Comparison of ENCODE assay signal across 1 cellular context in the genomic region with DNA sequence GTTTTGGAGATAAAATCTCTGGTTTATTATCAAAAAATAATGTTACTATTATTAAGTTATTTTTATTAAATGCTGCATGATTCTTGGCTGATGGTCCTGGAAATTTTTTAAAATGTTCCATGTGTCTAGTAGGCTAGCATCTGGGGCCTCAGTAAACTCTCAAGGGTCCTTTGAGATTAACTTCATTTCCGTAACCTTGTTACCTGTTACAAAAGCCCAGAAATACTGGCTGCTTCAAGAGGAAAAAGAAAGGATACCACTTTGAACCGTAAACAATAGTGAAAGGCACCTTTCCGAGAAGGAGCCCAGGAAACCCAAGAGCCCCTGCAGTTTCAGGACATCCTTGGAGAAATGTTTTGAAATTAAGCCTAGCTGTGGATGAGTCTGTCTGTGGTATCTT.
TF ChIP-seq lines count a peak whose summit lies in the region.

No MANE protein-coding gene starts in this region.

TF ChIP-seq in GM23338, 12 proteins besides CTCF, POLR2A, EP300 and RAD21 (continued from another document):
- TF ChIP-seq, protein P1, sequence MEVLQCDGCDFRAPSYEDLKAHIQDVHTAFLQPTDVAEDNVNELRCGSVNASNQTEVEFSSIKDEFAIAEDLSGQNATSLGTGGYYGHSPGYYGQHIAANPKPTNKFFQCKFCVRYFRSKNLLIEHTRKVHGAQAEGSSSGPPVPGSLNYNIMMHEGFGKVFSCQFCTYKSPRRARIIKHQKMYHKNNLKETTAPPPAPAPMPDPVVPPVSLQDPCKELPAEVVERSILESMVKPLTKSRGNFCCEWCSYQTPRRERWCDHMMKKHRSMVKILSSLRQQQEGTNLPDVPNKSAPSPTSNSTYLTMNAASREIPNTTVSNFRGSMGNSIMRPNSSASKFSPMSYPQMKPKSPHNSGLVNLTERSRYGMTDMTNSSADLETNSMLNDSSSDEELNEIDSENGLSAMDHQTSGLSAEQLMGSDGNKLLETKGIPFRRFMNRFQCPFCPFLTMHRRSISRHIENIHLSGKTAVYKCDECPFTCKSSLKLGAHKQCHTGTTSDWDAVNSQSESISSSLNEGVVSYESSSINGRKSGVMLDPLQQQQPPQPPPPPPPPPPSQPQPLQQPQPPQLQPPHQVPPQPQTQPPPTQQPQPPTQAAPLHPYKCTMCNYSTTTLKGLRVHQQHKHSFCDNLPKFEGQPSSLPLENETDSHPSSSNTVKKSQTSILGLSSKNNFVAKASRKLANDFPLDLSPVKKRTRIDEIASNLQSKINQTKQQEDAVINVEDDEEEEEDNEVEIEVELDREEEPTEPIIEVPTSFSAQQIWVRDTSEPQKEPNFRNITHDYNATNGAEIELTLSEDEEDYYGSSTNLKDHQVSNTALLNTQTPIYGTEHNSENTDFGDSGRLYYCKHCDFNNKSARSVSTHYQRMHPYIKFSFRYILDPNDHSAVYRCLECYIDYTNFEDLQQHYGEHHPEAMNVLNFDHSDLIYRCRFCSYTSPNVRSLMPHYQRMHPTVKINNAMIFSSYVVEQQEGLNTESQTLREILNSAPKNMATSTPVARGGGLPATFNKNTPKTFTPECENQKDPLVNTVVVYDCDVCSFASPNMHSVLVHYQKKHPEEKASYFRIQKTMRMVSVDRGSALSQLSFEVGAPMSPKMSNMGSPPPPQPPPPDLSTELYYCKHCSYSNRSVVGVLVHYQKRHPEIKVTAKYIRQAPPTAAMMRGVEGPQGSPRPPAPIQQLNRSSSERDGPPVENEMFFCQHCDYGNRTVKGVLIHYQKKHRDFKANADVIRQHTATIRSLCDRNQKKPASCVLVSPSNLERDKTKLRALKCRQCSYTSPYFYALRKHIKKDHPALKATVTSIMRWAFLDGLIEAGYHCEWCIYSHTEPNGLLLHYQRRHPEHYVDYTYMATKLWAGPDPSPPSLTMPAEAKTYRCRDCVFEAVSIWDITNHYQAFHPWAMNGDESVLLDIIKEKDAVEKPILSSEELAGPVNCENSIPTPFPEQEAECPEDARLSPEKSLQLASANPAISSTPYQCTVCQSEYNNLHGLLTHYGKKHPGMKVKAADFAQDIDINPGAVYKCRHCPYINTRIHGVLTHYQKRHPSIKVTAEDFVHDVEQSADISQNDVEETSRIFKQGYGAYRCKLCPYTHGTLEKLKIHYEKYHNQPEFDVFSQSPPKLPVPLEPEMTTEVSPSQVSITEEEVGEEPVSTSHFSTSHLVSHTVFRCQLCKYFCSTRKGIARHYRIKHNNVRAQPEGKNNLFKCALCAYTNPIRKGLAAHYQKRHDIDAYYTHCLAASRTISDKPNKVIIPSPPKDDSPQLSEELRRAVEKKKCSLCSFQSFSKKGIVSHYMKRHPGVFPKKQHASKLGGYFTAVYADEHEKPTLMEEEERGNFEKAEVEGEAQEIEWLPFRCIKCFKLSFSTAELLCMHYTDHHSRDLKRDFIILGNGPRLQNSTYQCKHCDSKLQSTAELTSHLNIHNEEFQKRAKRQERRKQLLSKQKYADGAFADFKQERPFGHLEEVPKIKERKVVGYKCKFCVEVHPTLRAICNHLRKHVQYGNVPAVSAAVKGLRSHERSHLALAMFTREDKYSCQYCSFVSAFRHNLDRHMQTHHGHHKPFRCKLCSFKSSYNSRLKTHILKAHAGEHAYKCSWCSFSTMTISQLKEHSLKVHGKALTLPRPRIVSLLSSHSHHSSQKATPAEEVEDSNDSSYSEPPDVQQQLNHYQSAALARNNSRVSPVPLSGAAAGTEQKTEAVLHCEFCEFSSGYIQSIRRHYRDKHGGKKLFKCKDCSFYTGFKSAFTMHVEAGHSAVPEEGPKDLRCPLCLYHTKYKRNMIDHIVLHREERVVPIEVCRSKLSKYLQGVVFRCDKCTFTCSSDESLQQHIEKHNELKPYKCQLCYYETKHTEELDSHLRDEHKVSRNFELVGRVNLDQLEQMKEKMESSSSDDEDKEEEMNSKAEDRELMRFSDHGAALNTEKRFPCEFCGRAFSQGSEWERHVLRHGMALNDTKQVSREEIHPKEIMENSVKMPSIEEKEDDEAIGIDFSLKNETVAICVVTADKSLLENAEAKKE (CRISPR knock-in tag; IDR thresholded peaks at IDR 0.05) = no peak
- TF ChIP-seq CREB1 (CRISPR knock-in tag; IDR thresholded peaks at IDR 0.05; ENCODE audit: low read depth) (no peak), ZNF331 (CRISPR knock-in tag; IDR thresholded peaks at IDR 0.05; ENCODE audit: low read depth) (no peak), JUNB (IDR thresholded peaks at IDR 0.05; ENCODE audit: unreplicated experiment) (no peak), STAT1 (IDR thresholded peaks at IDR 0.05; ENCODE audit: unreplicated experiment) (no peak), EZH2 (IDR thresholded peaks at IDR 0.05; ENCODE audit: low read depth, unreplicated experiment) (no peak), EZH2phosphoT487 (IDR thresholded peaks at IDR 0.05; ENCODE audit: unreplicated experiment) (no peak), NANOG (IDR thresholded peaks at IDR 0.05; ENCODE audit: borderline replicate concordance) (no peak)
- TF ChIP-seq, protein P2, sequence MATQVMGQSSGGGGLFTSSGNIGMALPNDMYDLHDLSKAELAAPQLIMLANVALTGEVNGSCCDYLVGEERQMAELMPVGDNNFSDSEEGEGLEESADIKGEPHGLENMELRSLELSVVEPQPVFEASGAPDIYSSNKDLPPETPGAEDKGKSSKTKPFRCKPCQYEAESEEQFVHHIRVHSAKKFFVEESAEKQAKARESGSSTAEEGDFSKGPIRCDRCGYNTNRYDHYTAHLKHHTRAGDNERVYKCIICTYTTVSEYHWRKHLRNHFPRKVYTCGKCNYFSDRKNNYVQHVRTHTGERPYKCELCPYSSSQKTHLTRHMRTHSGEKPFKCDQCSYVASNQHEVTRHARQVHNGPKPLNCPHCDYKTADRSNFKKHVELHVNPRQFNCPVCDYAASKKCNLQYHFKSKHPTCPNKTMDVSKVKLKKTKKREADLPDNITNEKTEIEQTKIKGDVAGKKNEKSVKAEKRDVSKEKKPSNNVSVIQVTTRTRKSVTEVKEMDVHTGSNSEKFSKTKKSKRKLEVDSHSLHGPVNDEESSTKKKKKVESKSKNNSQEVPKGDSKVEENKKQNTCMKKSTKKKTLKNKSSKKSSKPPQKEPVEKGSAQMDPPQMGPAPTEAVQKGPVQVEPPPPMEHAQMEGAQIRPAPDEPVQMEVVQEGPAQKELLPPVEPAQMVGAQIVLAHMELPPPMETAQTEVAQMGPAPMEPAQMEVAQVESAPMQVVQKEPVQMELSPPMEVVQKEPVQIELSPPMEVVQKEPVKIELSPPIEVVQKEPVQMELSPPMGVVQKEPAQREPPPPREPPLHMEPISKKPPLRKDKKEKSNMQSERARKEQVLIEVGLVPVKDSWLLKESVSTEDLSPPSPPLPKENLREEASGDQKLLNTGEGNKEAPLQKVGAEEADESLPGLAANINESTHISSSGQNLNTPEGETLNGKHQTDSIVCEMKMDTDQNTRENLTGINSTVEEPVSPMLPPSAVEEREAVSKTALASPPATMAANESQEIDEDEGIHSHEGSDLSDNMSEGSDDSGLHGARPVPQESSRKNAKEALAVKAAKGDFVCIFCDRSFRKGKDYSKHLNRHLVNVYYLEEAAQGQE (IDR thresholded peaks at IDR 0.05; ENCODE audit: unreplicated experiment) = no peak
TF ChIP-seq in GM23338: peak in this region for 0.
